ENCODE assay signal across 1 cellular context in the genomic region with DNA sequence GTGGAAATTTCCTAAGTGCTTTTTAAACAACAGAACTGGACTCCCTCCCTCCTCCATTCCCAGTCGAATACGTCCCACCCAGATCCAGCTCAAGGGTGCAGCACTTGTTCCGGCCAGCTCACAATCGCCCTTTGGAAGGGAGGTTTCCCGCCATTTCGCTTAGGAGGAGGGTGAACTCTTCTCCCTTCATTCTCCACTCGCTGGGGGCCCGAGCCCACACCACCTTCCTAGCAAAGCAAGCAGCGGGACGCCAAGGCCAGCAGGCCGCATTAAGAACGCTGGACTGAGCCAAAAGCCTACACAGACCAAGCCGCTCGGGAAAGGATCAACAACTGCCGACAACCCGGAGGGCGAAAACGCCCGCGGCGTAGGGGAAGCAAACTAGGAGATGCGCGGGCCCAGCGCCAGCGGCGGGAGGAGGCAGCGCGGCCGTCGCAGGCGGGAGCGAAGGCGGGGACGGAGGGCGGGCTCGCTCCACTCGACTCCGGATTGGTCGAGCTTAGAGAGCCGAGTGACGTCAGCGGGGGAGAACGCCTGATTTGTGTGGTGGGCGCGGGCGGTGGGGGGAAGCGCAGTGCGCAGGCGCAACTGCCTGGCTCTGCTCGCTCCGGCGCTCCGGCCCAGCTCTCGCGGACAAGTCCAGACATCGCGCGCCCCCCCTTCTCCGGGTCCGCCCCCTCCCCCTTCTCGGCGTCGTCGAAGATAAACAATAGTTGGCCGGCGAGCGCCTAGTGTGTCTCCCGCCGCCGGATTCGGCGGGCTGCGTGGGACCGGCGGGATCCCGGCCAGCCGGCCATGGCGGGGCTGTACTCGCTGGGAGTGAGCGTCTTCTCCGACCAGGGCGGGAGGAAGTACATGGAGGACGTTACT.
TF ChIP-seq lines count a peak whose summit lies in the region.

TSS of gene PPM1D (plus strand) at position 574 of the 870 bp plus-strand sequence. CDS start at position 796, 222 bp downstream.

TF ChIP-seq in HepG2, 621 proteins besides CTCF, POLR2A, EP300 and RAD21 (continued from another document and continues in another):
- TF ChIP-seq HMGXB3 (CRISPR knock-in tag; IDR thresholded peaks at IDR 0.05; ENCODE audit: borderline replicate concordance), result peak; percentile 93
- TF ChIP-seq NR2C2 (CRISPR knock-in tag; IDR thresholded peaks at IDR 0.05; ENCODE audit: borderline replicate concordance), result peak; percentile 74; the same call in 1 of the 2 replicates
- peak; percentile 99 for TF ChIP-seq CREB1 (IDR thresholded peaks at IDR 0.05)
- TF ChIP-seq CREB1 (CRISPR knock-in tag; IDR thresholded peaks at IDR 0.05), result peak; percentile 92
- TF ChIP-seq ZFP36 (IDR thresholded peaks at IDR 0.05; ENCODE audit: borderline replicate concordance, low read depth, low read length, partially characterized antibody), result no peak
- TF ChIP-seq ZNF605 (CRISPR knock-in tag; IDR thresholded peaks at IDR 0.05), result peak; percentile 99
- TF ChIP-seq ZEB1 (IDR thresholded peaks at IDR 0.05; ENCODE audit: insufficient replicate concordance, low read depth), result peak; percentile 75
- TF ChIP-seq REXO4 (CRISPR knock-in tag; IDR thresholded peaks at IDR 0.05; ENCODE audit: borderline replicate concordance), result no peak
- TF ChIP-seq ZNF776 (CRISPR knock-in tag; IDR thresholded peaks at IDR 0.05), result peak; percentile 31; the same call in 1 of the 2 replicates
- peak in 1 of 2 experiments; percentile 66; a peak in 2 of 4 replicates for TF ChIP-seq ATF4 (CRISPR knock-in tag; IDR thresholded peaks at IDR 0.05)
- TF ChIP-seq KAT8 (CRISPR knock-in tag; IDR thresholded peaks at IDR 0.05), result peak; percentile 92
- no peak for TF ChIP-seq MAFF (IDR thresholded peaks at IDR 0.05; ENCODE audit: low read depth, low read length)
- TF ChIP-seq DR1 (CRISPR knock-in tag; IDR thresholded peaks at IDR 0.05), result peak; percentile 93; the same call in 1 of the 2 replicates
- TF ChIP-seq SIN3A (IDR thresholded peaks at IDR 0.05; ENCODE audit: borderline replicate concordance, low read depth, low read length), result peak; percentile 92
- TF ChIP-seq SP1 (IDR thresholded peaks at IDR 0.05), result no peak
- TF ChIP-seq SP1 (CRISPR knock-in tag; IDR thresholded peaks at IDR 0.05), result peak; percentile 87
- peak; percentile 93 for TF ChIP-seq ZNF576 (CRISPR knock-in tag; IDR thresholded peaks at IDR 0.05)
- TF ChIP-seq, protein P1, sequence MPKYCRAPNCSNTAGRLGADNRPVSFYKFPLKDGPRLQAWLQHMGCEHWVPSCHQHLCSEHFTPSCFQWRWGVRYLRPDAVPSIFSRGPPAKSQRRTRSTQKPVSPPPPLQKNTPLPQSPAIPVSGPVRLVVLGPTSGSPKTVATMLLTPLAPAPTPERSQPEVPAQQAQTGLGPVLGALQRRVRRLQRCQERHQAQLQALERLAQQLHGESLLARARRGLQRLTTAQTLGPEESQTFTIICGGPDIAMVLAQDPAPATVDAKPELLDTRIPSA (CRISPR knock-in tag; IDR thresholded peaks at IDR 0.05; ENCODE audit: borderline replicate concordance), result peak; percentile 73; the same call in 1 of the 2 replicates
- no peak; the same call in none of the 2 replicates for TF ChIP-seq ZHX1 (CRISPR knock-in tag; IDR thresholded peaks at IDR 0.05; ENCODE audit: low read depth)
- TF ChIP-seq HOXA3 (CRISPR knock-in tag; IDR thresholded peaks at IDR 0.05), result peak; percentile 86
- TF ChIP-seq GATA4 (IDR thresholded peaks at IDR 0.05; ENCODE audit: borderline replicate concordance, low read depth), result peak; percentile 89
- TF ChIP-seq ZNF670 (CRISPR knock-in tag; IDR thresholded peaks at IDR 0.05; ENCODE audit: borderline replicate concordance), result peak; percentile 98
- TF ChIP-seq, protein P2, sequence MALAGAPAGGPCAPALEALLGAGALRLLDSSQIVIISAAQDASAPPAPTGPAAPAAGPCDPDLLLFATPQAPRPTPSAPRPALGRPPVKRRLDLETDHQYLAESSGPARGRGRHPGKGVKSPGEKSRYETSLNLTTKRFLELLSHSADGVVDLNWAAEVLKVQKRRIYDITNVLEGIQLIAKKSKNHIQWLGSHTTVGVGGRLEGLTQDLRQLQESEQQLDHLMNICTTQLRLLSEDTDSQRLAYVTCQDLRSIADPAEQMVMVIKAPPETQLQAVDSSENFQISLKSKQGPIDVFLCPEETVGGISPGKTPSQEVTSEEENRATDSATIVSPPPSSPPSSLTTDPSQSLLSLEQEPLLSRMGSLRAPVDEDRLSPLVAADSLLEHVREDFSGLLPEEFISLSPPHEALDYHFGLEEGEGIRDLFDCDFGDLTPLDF (CRISPR knock-in tag; IDR thresholded peaks at IDR 0.05), result peak; percentile 99
- TF ChIP-seq ZSCAN30 (CRISPR knock-in tag; IDR thresholded peaks at IDR 0.05), result peak; percentile 92; the same call in 1 of the 2 replicates
- TF ChIP-seq ZNF382 (CRISPR knock-in tag; IDR thresholded peaks at IDR 0.05; ENCODE audit: borderline replicate concordance), result no peak
- peak; percentile 43 for TF ChIP-seq CBX5 (CRISPR knock-in tag; IDR thresholded peaks at IDR 0.05; ENCODE audit: borderline replicate concordance)
- peak; percentile 25; the same call in 1 of the 2 replicates for TF ChIP-seq HINFP (CRISPR knock-in tag; IDR thresholded peaks at IDR 0.05; ENCODE audit: low read depth)
- 0 out of 2 replicates have a peak, but pooled peaks have one; percentile 45 for TF ChIP-seq ZFYVE20 (CRISPR knock-in tag; IDR thresholded peaks at IDR 0.05; ENCODE audit: borderline replicate concordance, low read depth)
- peak; percentile 79 for TF ChIP-seq ZNF768 (CRISPR knock-in tag; IDR thresholded peaks at IDR 0.05)
- TF ChIP-seq FOXO1 (CRISPR knock-in tag; IDR thresholded peaks at IDR 0.05), result peak; percentile 63
- TF ChIP-seq ZXDC (CRISPR knock-in tag; IDR thresholded peaks at IDR 0.05), result peak; percentile 95
- TF ChIP-seq TGIF2 (CRISPR knock-in tag; IDR thresholded peaks at IDR 0.05), result peak; percentile 14
- peak; percentile 86; the same call in 1 of the 2 replicates for TF ChIP-seq NCOA5 (CRISPR knock-in tag; IDR thresholded peaks at IDR 0.05)
- TF ChIP-seq ZNF205 (CRISPR knock-in tag; IDR thresholded peaks at IDR 0.05), result peak; percentile 94; the same call in 1 of the 2 replicates
- TF ChIP-seq ZNF10 (CRISPR knock-in tag; IDR thresholded peaks at IDR 0.05; ENCODE audit: borderline replicate concordance, low read depth), result no peak
- peak; percentile 87; the same call in 1 of the 2 replicates for TF ChIP-seq EEA1 (CRISPR knock-in tag; IDR thresholded peaks at IDR 0.05; ENCODE audit: borderline replicate concordance)
- TF ChIP-seq TRIM24 (CRISPR knock-in tag; IDR thresholded peaks at IDR 0.05), result no peak
